Comparison of ENCODE assay signal across 17 cellular contexts in the genomic region with DNA sequence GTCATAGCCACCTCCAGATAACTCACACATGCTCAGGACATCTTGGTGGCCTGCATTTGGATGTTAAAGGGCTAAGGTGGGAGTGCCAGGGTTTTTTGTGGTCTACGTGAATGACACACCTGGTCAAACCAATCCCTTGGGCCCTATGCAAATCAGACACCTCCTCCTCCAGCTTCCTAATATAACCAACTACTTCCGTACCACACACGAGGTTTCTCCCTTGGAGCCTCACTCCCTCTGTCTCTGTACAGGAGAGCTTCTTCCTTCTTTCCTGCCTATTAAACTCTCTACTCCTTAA. TPM values are rescaled to one million over a fixed set of nuclear protein-coding genes. Genes with fewer than 3 reads are reported as not detected.
DNase-seq lines count a peak whose midpoint lies in the region; ATAC-seq, FAIRE-seq and TF ChIP-seq lines count a peak whose summit lies in the region.
"Had no signal": no experiment of that assay in that cellular context is flagged by ENCODE, and none has a peak within 500 bp of the region (broad histone marks: within the 10 kb centered on the region; RNA-seq: fewer than 3 reads in every experiment).

No MANE protein-coding gene starts in this region.

- H4K8ac ChIP-seq in H1 (ENCODE audit: extremely low read depth, insufficient read depth, low read length), result no peak overlapping the region

- H3K27ac Mint-ChIP-seq in CD8-positive, alpha-beta T cell, result no peak overlapping the region
- H3K27ac Mint-ChIP-seq: CD8-positive, alpha-beta memory T cell; T-helper 17 cell had no signal

- TF ChIP-seq EP300 in H1 (IDR thresholded peaks at IDR 0.05; ENCODE audit: borderline replicate concordance in 1 of 2, low read depth in 2 of 2, low read length in 2 of 2), result no peak

- CTCF ChIA-PET in H1 (lab: Charles Lee; ENCODE audit: partially characterized antibody), result interaction anchor here (0.6 to 3.0 kb wide), 17 partner anchors 9 to 343 kb away, joined by 3 to 22 read pairs (median 3); partner anchors contain the start of genes APOBEC1 and GDF3
- CTCF ChIA-PET in CD8-positive, alpha-beta T cell (lab: Charles Lee), result interaction anchor here (0.5 to 2.8 kb wide), 5 partner anchors 9 to 436 kb away, joined by 3 to 11 read pairs (median 3); no protein-coding TSS in a partner anchor

- FAIRE-seq in GM12892 (lab: Jason Lieb, UNC) (peak; percentile 58), H1 (lab: Jason Lieb, UNC) (no peak)
- FAIRE-seq: H54 had no signal

- H2BK12ac ChIP-seq in H1 (ENCODE audit: low read depth, low read length), result peak overlapping the region; percentile 56; the same call in 1 of the 2 replicates

- TF ChIP-seq RAD21 in H1 (IDR thresholded peaks at IDR 0.05 in 1 of 2, conservative IDR thresholded peaks at IDR 0.05 in 1 of 2; ENCODE audit: low read depth in 2 of 2, low read length in 2 of 2), result no peak

- 0 out of 2 replicates have a peak overlapping the region, but pooled peaks have one; percentile 4 for H2BK5ac ChIP-seq in H1 (ENCODE audit: low read depth, low read length)

- no peak overlapping the region for H3K9ac ChIP-seq in OCI-LY1 (ENCODE audit: low read length)
- no peak overlapping the region for H3K9ac ChIP-seq in H1 (replicated peaks in 1 of 4; ENCODE audit: extremely low read depth in 1 of 4, low read depth in 3 of 4, low read length in 3 of 4)

- H3K18ac ChIP-seq in H1 (ENCODE audit: extremely low read depth, low read length), result no peak overlapping the region

- no peak overlapping the region for H3K4me3 Mint-ChIP-seq in CD8-positive, alpha-beta T cell
- H3K4me3 Mint-ChIP-seq: CD8-positive, alpha-beta memory T cell; T-helper 17 cell had no signal

- H3K4me1 Mint-ChIP-seq in CD8-positive, alpha-beta T cell (ENCODE audit: low read depth), result peaks cover 15% of the 10 kb centered on the region

- H3K79me2 ChIP-seq in OCI-LY1 (ENCODE audit: insufficient read depth, low read length), result no peaks in the 10 kb centered on the region
- no peaks in the 10 kb centered on the region for H3K79me2 ChIP-seq in H1 (ENCODE audit: control insufficient read depth in 1 of 2, insufficient read depth in 2 of 2, low read length in 2 of 2)

- H3K9me3 Mint-ChIP-seq in CD8-positive, alpha-beta T cell, result no peaks in the 10 kb centered on the region
- H3K9me3 Mint-ChIP-seq: CD8-positive, alpha-beta memory T cell had no signal

- H3K4me3 ChIP-seq in OCI-LY1 (ENCODE audit: low read depth, low read length, poor library complexity, severe bottlenecking) (peak overlapping the region; percentile 29), H1 (ENCODE audit: extremely low read depth in 1 of 4, insufficient read depth in 2 of 4, low read depth in 3 of 4, low read length in 4 of 4) (peak overlapping the region in 1 of 4 experiments; percentile 17; a peak in 1 of 8 replicates)
- no peak overlapping the region for H3K4me3 ChIP-seq in CD8-positive, alpha-beta T cell (ENCODE audit: low read depth, low read length)
- H3K4me3 ChIP-seq: SK-N-MC had no signal

- H2BK120ac ChIP-seq in H1 (replicated peaks; ENCODE audit: low read depth, low read length), result peak overlapping the region; percentile 55

- H3K36me3 ChIP-seq in OCI-LY1 (ENCODE audit: insufficient read depth, low read length) (no peaks in the 10 kb centered on the region), H1 (ENCODE audit: control insufficient read depth in 2 of 4, insufficient read depth in 4 of 4, low read length in 3 of 4) (no peaks in the 10 kb centered on the region)
- H3K36me3 ChIP-seq in CD8-positive, alpha-beta T cell (ENCODE audit: insufficient read depth, low read length), result no peaks in the 10 kb centered on the region

- no peak overlapping the region for H2BK20ac ChIP-seq in H1 (ENCODE audit: low read length)

- H3K9me2 ChIP-seq in OCI-LY1 (ENCODE audit: low read depth, low read length), result no peaks in the 10 kb centered on the region

- peak overlapping the region; percentile 14; the same call in 1 of the 2 replicates for H2BK15ac ChIP-seq in H1 (ENCODE audit: low read length)

- no peaks in the 10 kb centered on the region for H3K27me3 Mint-ChIP-seq in CD8-positive, alpha-beta T cell (ENCODE audit: low read depth)

- 65% methylated on average over 3 of the region's 3 CpGs; no CpG with 5 or more reads in 1 of the 2 experiments for WGBS in H1 (ENCODE audit: extremely low coverage in 1 of 2, insufficient coverage in 1 of 2, insufficient read length in 1 of 2, insufficient replicate concordance in 2 of 2, low coverage in 1 of 2, low lambda C conversion rate in 2 of 2, missing lambda C conversion rate in 1 of 2), 2 experiments

- H2AFZ ChIP-seq in OCI-LY1 (ENCODE audit: low read length) (no peak overlapping the region), H1 (ENCODE audit: low read length) (peak overlapping the region; percentile 40; the same call in 1 of the 2 replicates)

- DNase-seq in GM12892 (ENCODE audit: insufficient read length) (no peak), H1 (ENCODE audit: low read depth in 1 of 2, low spot score in 2 of 2) (no peak), NCI-H69 (lab: John Stamatoyannopoulos, UW) (no peak), cerebellar cortex (ENCODE audit: low spot score) (no peak)
- no peak for DNase-seq in CD8-positive, alpha-beta T cell
- DNase-seq: CD8-positive, alpha-beta memory T cell; NCI-H226; SHP77 treated with DMSO at 0.1 percent for 48 hours; T-helper 17 cell had no signal

- no peak overlapping the region for H4K5ac ChIP-seq in H1 (ENCODE audit: insufficient read length, low read depth, low read length)

- POLR2A ChIA-PET in H1 (lab: Charles Lee; ENCODE audit: partially characterized antibody), result interaction anchor here (0.7 to 1.3 kb wide), 3 partner anchors 8 to 175 kb away, joined by 3 to 4 read pairs (median 3); no protein-coding TSS in a partner anchor
- POLR2A ChIA-PET in CD8-positive, alpha-beta T cell (lab: Charles Lee), result no interaction called here

- H2AK5ac ChIP-seq in H1 (ENCODE audit: low read depth, low read length), result no peak overlapping the region

- H3F3A ChIP-seq in OCI-LY1 (ENCODE audit: insufficient read depth, low read length), result peaks cover 3% of the 10 kb centered on the region; the same call in 1 of the 2 replicates

- TF ChIP-seq POLR2A in GM12892 (IDR thresholded peaks at IDR 0.05; ENCODE audit: low read depth, low read length) (no peak), H1 (IDR thresholded peaks at IDR 0.05; ENCODE audit: control extremely low read depth in 1 of 2, low read depth in 2 of 2, low read length in 2 of 2) (no peak)

- no peak overlapping the region for H4K91ac ChIP-seq in H1 (replicated peaks; ENCODE audit: insufficient read length, low read length)

- no peak for TF ChIP-seq CTCF in OCI-LY1 (IDR thresholded peaks at IDR 0.05; ENCODE audit: low read length)
- TF ChIP-seq CTCF in H1 (IDR thresholded peaks at IDR 0.05; ENCODE audit: control extremely low read depth in 1 of 3, insufficient read depth in 1 of 3, low read depth in 1 of 3, low read length in 3 of 3), result no peak
- no peak for TF ChIP-seq CTCF in CD8-positive, alpha-beta T cell (IDR thresholded peaks at IDR 0.05)

- H3K27ac ChIP-seq in OCI-LY1 (ENCODE audit: low read depth, low read length, poor library complexity, severe bottlenecking) (no peak overlapping the region), H1 (ENCODE audit: low read depth, low read length) (no peak overlapping the region)
- H3K27ac ChIP-seq in CD8-positive, alpha-beta T cell (ENCODE audit: low read depth, low read length), result no peak overlapping the region
- H3K27ac ChIP-seq: RWPE1, SK-N-MC had no signal

- no peaks in the 10 kb centered on the region for H3K36me3 Mint-ChIP-seq in CD8-positive, alpha-beta T cell
- H3K36me3 Mint-ChIP-seq: CD8-positive, alpha-beta memory T cell had no signal

- no peak for ATAC-seq in GM18873 (IDR thresholded peaks at IDR 0.05; ENCODE audit: low FRiP score, unreplicated experiment)
- ATAC-seq in CD8-positive, alpha-beta T cell, result no peak
- ATAC-seq: HepG2, T-helper 17 cell had no signal

- H4K20me1 ChIP-seq in OCI-LY1 (ENCODE audit: insufficient read depth, low read length) (no peaks in the 10 kb centered on the region), H1 (replicated peaks in 1 of 2; ENCODE audit: control insufficient read depth in 1 of 2, insufficient read depth in 2 of 2, low read length in 2 of 2) (no peaks in the 10 kb centered on the region)

- H3K4me1 ChIP-seq in OCI-LY1 (ENCODE audit: insufficient read depth, low read length, severe bottlenecking) (peaks cover 28% of the 10 kb centered on the region), H1 (replicated peaks in 1 of 4; ENCODE audit: control insufficient read depth in 3 of 4, insufficient read depth in 4 of 4, low read length in 3 of 4) (peaks cover 6 to 15% (median 11%) of the 10 kb centered on the region in 4 experiments; a peak in 6 of 7 replicates)
- peaks cover 15% of the 10 kb centered on the region for H3K4me1 ChIP-seq in CD8-positive, alpha-beta T cell (ENCODE audit: insufficient read depth, low read length)

- no peaks in the 10 kb centered on the region for H3K23me2 ChIP-seq in H1 (ENCODE audit: low read depth, low read length)

- no peak overlapping the region for H3K14ac ChIP-seq in H1 (ENCODE audit: insufficient read length)

- H3K56ac ChIP-seq in H1 (replicated peaks; ENCODE audit: insufficient read length, low read depth, low read length), result no peak overlapping the region

- H3K27me3 ChIP-seq in OCI-LY1 (ENCODE audit: insufficient read depth, low read length), result peaks cover 4% of the 10 kb centered on the region; the same call in 1 of the 2 replicates
- H3K27me3 ChIP-seq in H1 (replicated peaks in 1 of 4; ENCODE audit: control insufficient read depth in 3 of 4, extremely low read depth in 1 of 4, insufficient read depth in 3 of 4, low read length in 3 of 4), result no peaks in the 10 kb centered on the region
- H3K27me3 ChIP-seq in CD8-positive, alpha-beta T cell (ENCODE audit: insufficient read depth, low read length), result no peaks in the 10 kb centered on the region

- no peak overlapping the region for H3K23ac ChIP-seq in H1 (ENCODE audit: insufficient read length)

- intact Hi-C loops in CD8-positive, alpha-beta T cell (cut with DNase I, micrococcal nuclease), result no loop called here

- no peaks in the 10 kb centered on the region for H3K79me1 ChIP-seq in H1 (ENCODE audit: low read depth, low read length)

- H3K9me3 ChIP-seq in OCI-LY1 (ENCODE audit: low read length) (no peaks in the 10 kb centered on the region), H1 (ENCODE audit: insufficient read depth in 2 of 2, low read depth in 1 of 2, low read length in 1 of 2) (no peaks in the 10 kb centered on the region)
- no peaks in the 10 kb centered on the region for H3K9me3 ChIP-seq in CD8-positive, alpha-beta T cell (ENCODE audit: low read length)

- peak overlapping the region; percentile 20; the same call in 1 of the 2 replicates for H3K4me2 ChIP-seq in OCI-LY1 (ENCODE audit: low read length)
- peak overlapping the region; percentile 23 to 46; a peak in 1 of 4 replicates for H3K4me2 ChIP-seq in H1 (ENCODE audit: insufficient read depth in 1 of 2, low read depth in 2 of 2, low read length in 2 of 2)

- H3K4ac ChIP-seq in H1 (replicated peaks; ENCODE audit: insufficient read length, low read depth, low read length), result no peak overlapping the region

RNA-seq across cellular contexts. Expression of gene APOBEC1, which starts 19.6 kb away (rescaled TPM):
- polyA plus RNA-seq in GM12892 (2012; ENCODE audit: missing spikeins), result not detected
- total RNA-seq in H1 (2021; fragmentation: NEBNext Ultra II Directional; extraction: Animal tissue kit (Norgen Biotek cat#: 25700)), result not detected in 2 replicates
- polyA plus RNA-seq in H1 (2011; rRNA removed), result not detected in 2 replicates
- not detected for polyA plus RNA-seq in H1 (2011; cell fraction: cytosol; rRNA removed)
- not detected for polyA plus RNA-seq in H1 (2011; cell fraction: nucleus; rRNA removed)
- polyA plus RNA-seq in H1 (2012, experiment 1 of 2), result not detected in 4 replicates
- polyA plus RNA-seq in H1 (2012, experiment 2 of 2), result not detected
- not detected for polyA plus RNA-seq in H1 (2013, experiment 1 of 2)
- polyA plus RNA-seq in H1 (2013, experiment 2 of 2), result not detected
- not detected in 2 replicates for polyA minus RNA-seq in H1 (2011; rRNA and poly(A)+ RNA removed)
- not detected for polyA minus RNA-seq in H1 (2011; cell fraction: cytosol; rRNA and poly(A)+ RNA removed)
- not detected for polyA minus RNA-seq in H1 (2011; cell fraction: nucleus; rRNA and poly(A)+ RNA removed)
- total RNA-seq in CD8-positive, alpha-beta T cell, result not detected
- total RNA-seq: CD8-positive, alpha-beta memory T cell; HepG2; T-helper 17 cell had no signal
- polyA plus RNA-seq: BJ; CD8-positive, alpha-beta memory T cell; HepG2 had no signal

RNA-seq across cellular contexts. Expression of gene GDF3, which starts 49.4 kb away (rescaled TPM):
- not detected for polyA plus RNA-seq in GM12892 (2012; ENCODE audit: missing spikeins)
- total RNA-seq in H1 (2021; fragmentation: NEBNext Ultra II Directional; extraction: Animal tissue kit (Norgen Biotek cat#: 25700)), result 12.6 and 16.8 TPM in 2 replicates
- polyA plus RNA-seq in H1 (2011; rRNA removed), result 4.1 and 4.3 TPM in 2 replicates
- 3.2 TPM for polyA plus RNA-seq in H1 (2011; cell fraction: cytosol; rRNA removed)
- polyA plus RNA-seq in H1 (2011; cell fraction: nucleus; rRNA removed), result 5.8 TPM
- 7.3 to 10.1 TPM (median 8.1 TPM) in 4 replicates for polyA plus RNA-seq in H1 (2012, experiment 1 of 2)
- 7.0 TPM for polyA plus RNA-seq in H1 (2012, experiment 2 of 2)
- polyA plus RNA-seq in H1 (2013, experiment 1 of 2), result 61.9 TPM
- 63.4 TPM for polyA plus RNA-seq in H1 (2013, experiment 2 of 2)
- polyA minus RNA-seq in H1 (2011; rRNA and poly(A)+ RNA removed), result 2.1 and 2.7 TPM in 2 replicates
- polyA minus RNA-seq in H1 (2011; cell fraction: cytosol; rRNA and poly(A)+ RNA removed), result 1.8 TPM
- 3.1 TPM for polyA minus RNA-seq in H1 (2011; cell fraction: nucleus; rRNA and poly(A)+ RNA removed)
- not detected for total RNA-seq in CD8-positive, alpha-beta T cell
- total RNA-seq: CD8-positive, alpha-beta memory T cell; HepG2; HT-29; T-helper 17 cell had no signal
- polyA plus RNA-seq: BJ; CD8-positive, alpha-beta memory T cell; HepG2 had no signal

Comparison
In these comparisons a context has a peak if more than half of its experiments do, and no peak if none do; other contexts are left out.
1. RNA of gene GDF3, which starts 49.4 kb away (total RNA-seq): 12.6 to 16.8 TPM in H1; not detected in CD8-positive, alpha-beta T cell; every median in the first group is over 10 times any median in the second.